In genomic region chr2:189153608-189154007, GRCh38 we compare ENCODE assay signal across 22 cellular contexts. TPM values are rescaled to one million over a fixed set of nuclear protein-coding genes. Genes with fewer than 3 reads are reported as not detected.
DNase-seq lines count a peak whose midpoint lies in the region; ATAC-seq, FAIRE-seq and TF ChIP-seq lines count a peak whose summit lies in the region.
"Had no signal": no experiment of that assay in that cellular context is flagged by ENCODE, and none has a peak within 500 bp of the region (broad histone marks: within the 10 kb centered on the region; RNA-seq: fewer than 3 reads in every experiment).

No MANE protein-coding gene starts in this region.

- H3K79me2 ChIP-seq in astrocyte (ENCODE audit: insufficient read depth, low read length) (peaks cover 100% of the 10 kb centered on the region), osteoblast (ENCODE audit: insufficient read depth, low read length) (peaks cover 95% of the 10 kb centered on the region)

- H3K9ac ChIP-seq in astrocyte (ENCODE audit: low read length): no peak overlapping the region
- H3K9ac ChIP-seq: neural progenitor cell had no signal

- H3K27ac ChIP-seq in astrocyte (ENCODE audit: low read depth, low read length): no peak overlapping the region
- peak overlapping the region; percentile 37 for H3K27ac ChIP-seq in osteoblast (ENCODE audit: low read depth, low read length)
- no peak overlapping the region for H3K27ac ChIP-seq in lower lobe of right lung
- H3K27ac ChIP-seq: neural progenitor cell, SJSA1, vagina had no signal

- H3K4me3 ChIP-seq in astrocyte (ENCODE audit: insufficient read depth, low read depth, low read length) (no peak overlapping the region), fibroblast of villous mesenchyme (ENCODE audit: low read depth, low read length) (no peak overlapping the region), osteoblast (ENCODE audit: insufficient read depth, low read length) (no peak overlapping the region), lower lobe of right lung (no peak overlapping the region)
- H3K4me3 ChIP-seq: neural progenitor cell, SJSA1, vagina had no signal

- H3K9me3 Mint-ChIP-seq in astrocyte (ENCODE audit: unreplicated experiment): no peaks in the 10 kb centered on the region
- H3K9me3 Mint-ChIP-seq: memory B cell, neural progenitor cell had no signal

- H3K36me3 Mint-ChIP-seq in astrocyte (ENCODE audit: low read depth, unreplicated experiment): peaks cover 5% of the 10 kb centered on the region
- H3K36me3 Mint-ChIP-seq: activated CD8-positive, alpha-beta memory T cell treated with anti-CD3 and anti-CD28 coated beads, Interleukin-2, amount 10 ng/mL, durations not matched to agents 7 days and 5 days; immature natural killer cell; memory B cell; neural progenitor cell had no signal

- peaks cover 36% of the 10 kb centered on the region for H4K20me1 ChIP-seq in astrocyte (ENCODE audit: insufficient read depth, low read length)
- peaks cover 29% of the 10 kb centered on the region for H4K20me1 ChIP-seq in osteoblast (ENCODE audit: insufficient read depth, low read length)

- DNase-seq in DMS 273 (lab: John Stamatoyannopoulos, UW; ENCODE audit: unreplicated experiment) (peak; percentile 40), astrocyte (ENCODE audit: low read depth) (peak; percentile 56), fibroblast of villous mesenchyme (ENCODE audit: low read depth) (peak; percentile 86), osteoblast (ENCODE audit: insufficient read length, low spot score, missing footprints) (no peak), lower lobe of right lung (no peak), SHP77 (lab: John Stamatoyannopoulos, UW) (no peak), NCI-H1417 (lab: John Stamatoyannopoulos, UW) (no peak), HuH-7.5 (ENCODE audit: low spot score) (no peak)
- DNase-seq: activated CD4-positive, CD25-positive, alpha-beta regulatory T cell treated with anti-CD3 and anti-CD28 coated beads, Interleukin-2, amount 50 U/mL, for 72 hours; activated CD8-positive, alpha-beta memory T cell treated with anti-CD3 and anti-CD28 coated beads, Interleukin-2, amount 10 ng/mL, durations not matched to agents 7 days and 5 days; AML-193; Calu3; cerebellar nuclear complex; immature natural killer cell; NCI-H2081 treated with DMSO at 0.1 percent for 48 hours; NCI-H510A; stimulated activated CD4-positive, alpha-beta T cell treated with anti-CD3 and anti-CD28 coated beads, Interleukin-2, amount 100 ng/mL, for 24 hours had no signal

- peaks cover 42% of the 10 kb centered on the region for H3K4me1 Mint-ChIP-seq in astrocyte (ENCODE audit: low read depth, unreplicated experiment)
- H3K4me1 Mint-ChIP-seq: activated CD8-positive, alpha-beta memory T cell treated with anti-CD3 and anti-CD28 coated beads, Interleukin-2, amount 10 ng/mL, durations not matched to agents 7 days and 5 days; immature natural killer cell; memory B cell; neural progenitor cell had no signal

- no peaks in the 10 kb centered on the region for H3K27me3 ChIP-seq in astrocyte (ENCODE audit: insufficient read depth, low read length)
- no peaks in the 10 kb centered on the region for H3K27me3 ChIP-seq in osteoblast (ENCODE audit: insufficient read depth, low read length)
- H3K27me3 ChIP-seq in lower lobe of right lung (ENCODE audit: low read depth): no peaks in the 10 kb centered on the region
- H3K27me3 ChIP-seq: neural progenitor cell, SJSA1, vagina had no signal

- TF ChIP-seq CTCF in astrocyte (IDR thresholded peaks at IDR 0.05; ENCODE audit: insufficient read depth, low read depth, low read length) (no peak), fibroblast of villous mesenchyme (IDR thresholded peaks at IDR 0.05; ENCODE audit: insufficient read depth, low read depth, low read length) (no peak), osteoblast (IDR thresholded peaks at IDR 0.05; ENCODE audit: extremely low read depth, low read depth, low read length) (no peak), lower lobe of right lung (IDR thresholded peaks at IDR 0.05) (no peak)

- intact Hi-C loops in lower lobe of right lung (cut with DNase I): no loop called here

- no peak overlapping the region for H3K4me2 ChIP-seq in astrocyte (ENCODE audit: low read length)
- peak overlapping the region; percentile 25 for H3K4me2 ChIP-seq in osteoblast (ENCODE audit: insufficient read depth, low read length)
- H3K4me2 ChIP-seq: neural progenitor cell had no signal

- H3K4me3 Mint-ChIP-seq in astrocyte (ENCODE audit: unreplicated experiment): no peak overlapping the region
- H3K4me3 Mint-ChIP-seq: activated CD8-positive, alpha-beta memory T cell treated with anti-CD3 and anti-CD28 coated beads, Interleukin-2, amount 10 ng/mL, durations not matched to agents 7 days and 5 days; immature natural killer cell; memory B cell; neural progenitor cell had no signal

- FAIRE-seq in astrocyte (lab: Jason Lieb, UNC): peak; percentile 5
- FAIRE-seq: GM12892 had no signal

- peaks cover 23% of the 10 kb centered on the region for H3K4me1 ChIP-seq in astrocyte (ENCODE audit: insufficient read depth, low read length)
- H3K4me1 ChIP-seq in osteoblast (ENCODE audit: insufficient read depth, low read length): peaks cover 53% of the 10 kb centered on the region
- H3K4me1 ChIP-seq in lower lobe of right lung: peaks cover 7% of the 10 kb centered on the region
- H3K4me1 ChIP-seq: neural progenitor cell had no signal

- no peak overlapping the region for H3K27ac Mint-ChIP-seq in astrocyte (ENCODE audit: unreplicated experiment)
- H3K27ac Mint-ChIP-seq: activated CD8-positive, alpha-beta memory T cell treated with anti-CD3 and anti-CD28 coated beads, Interleukin-2, amount 10 ng/mL, durations not matched to agents 7 days and 5 days; immature natural killer cell; memory B cell; neural progenitor cell had no signal

- no peaks in the 10 kb centered on the region for H3K27me3 Mint-ChIP-seq in astrocyte (ENCODE audit: low read depth, unreplicated experiment)
- H3K27me3 Mint-ChIP-seq: activated CD8-positive, alpha-beta memory T cell treated with anti-CD3 and anti-CD28 coated beads, Interleukin-2, amount 10 ng/mL, durations not matched to agents 7 days and 5 days; memory B cell had no signal

- H3K36me3 ChIP-seq in astrocyte (ENCODE audit: insufficient read depth, low read length): peaks cover 5% of the 10 kb centered on the region
- no peaks in the 10 kb centered on the region for H3K36me3 ChIP-seq in osteoblast (ENCODE audit: insufficient read depth, low read length)
- no peaks in the 10 kb centered on the region for H3K36me3 ChIP-seq in lower lobe of right lung
- H3K36me3 ChIP-seq: neural progenitor cell, vagina had no signal

- no peak for ATAC-seq in lower lobe of right lung
- ATAC-seq: activated CD8-positive, alpha-beta memory T cell treated with anti-CD3 and anti-CD28 coated beads, Interleukin-2, amount 10 ng/mL, durations not matched to agents 7 days and 5 days had no signal

- no peaks in the 10 kb centered on the region for H3K9me3 ChIP-seq in astrocyte (ENCODE audit: insufficient read depth, low read depth, low read length)
- no peaks in the 10 kb centered on the region for H3K9me3 ChIP-seq in osteoblast (ENCODE audit: low read depth, low read length)
- H3K9me3 ChIP-seq in lower lobe of right lung: no peaks in the 10 kb centered on the region
- H3K9me3 ChIP-seq: SJSA1, vagina had no signal

- no peak overlapping the region for H2AFZ ChIP-seq in astrocyte (ENCODE audit: low read depth, low read length)
- H2AFZ ChIP-seq in osteoblast (ENCODE audit: low read length): no peak overlapping the region
- H2AFZ ChIP-seq: neural progenitor cell had no signal

RNA-seq across cellular contexts. Expression of gene COL5A2, which starts 26.0 kb away (rescaled TPM):
- total RNA-seq in astrocyte (429 and 580 TPM in 2 replicates), fibroblast of villous mesenchyme (693 and 717 TPM in 2 replicates), osteoblast (632 and 879 TPM in 2 replicates), lower lobe of right lung (26.3 TPM)

Comparison
In these comparisons a context has a peak if more than half of its experiments do, and no peak if none do; other contexts are left out.
1. DNase-seq: peak in DMS 273 (single experiment), astrocyte (single experiment) and fibroblast of villous mesenchyme (single experiment); none in osteoblast (single experiment), lower lobe of right lung (single experiment), SHP77 (0 of 2), NCI-H1417 (0 of 3) and HuH-7.5 (single experiment).
2. RNA of gene COL5A2, which starts 26.0 kb away (total RNA-seq): 632 to 879 TPM in osteoblast, 693 to 717 TPM in fibroblast of villous mesenchyme and 429 to 580 TPM in astrocyte; 26.3 TPM in lower lobe of right lung (single experiment); every median in the first group is over 10 times any median in the second.